Comparison of ENCODE assay signal across 22 cellular contexts in the genomic region with DNA sequence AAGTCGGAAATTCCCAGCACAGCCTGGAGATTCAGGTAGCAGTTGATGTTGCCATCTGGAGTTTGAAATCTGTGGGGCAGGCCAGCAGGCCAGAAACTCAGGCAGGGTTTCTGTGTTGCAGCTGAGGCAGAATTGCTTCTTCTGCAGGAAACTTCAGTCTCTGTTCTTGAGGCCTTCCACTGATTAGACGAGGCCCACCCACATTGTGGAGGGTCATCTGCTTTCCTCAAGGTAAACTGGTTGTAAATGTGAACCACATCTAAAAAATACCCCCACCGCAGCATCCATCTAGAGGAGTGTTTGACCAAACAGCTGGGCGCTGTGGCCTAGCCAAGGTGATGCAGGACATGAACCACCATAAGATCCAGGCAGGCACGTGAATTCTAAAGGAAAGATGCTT.
A peak's percentile ranks its signal among the peaks of the same experiment; 100 is the strongest.
DNase-seq lines count a peak whose midpoint lies in the region; ATAC-seq, FAIRE-seq and TF ChIP-seq lines count a peak whose summit lies in the region.
"Had no signal": no experiment of that assay in that cellular context is flagged by ENCODE, and none has a peak within 500 bp of the region (broad histone marks: within the 10 kb centered on the region; RNA-seq: fewer than 3 reads in every experiment).

No MANE protein-coding gene starts in this region.

- no peak overlapping the region for H3K4me2 ChIP-seq in K562 (ENCODE audit: insufficient read depth, low read length)
- H3K4me2 ChIP-seq: A549; BLaER1 treated with 17β-estradiol and CSF1 and Interleukin-3, amounts not matched to agents 10 nM and 100 nM had no signal

- CTCF ChIA-PET in K562 (lab: Yijun Ruan, JAX; ENCODE audit: low intra/inter-chr PET ratio), result no interaction called here

- no peaks in the 10 kb centered on the region for H3K27me3 Mint-ChIP-seq in activated T-cell treated with anti-CD3 and anti-CD28 coated beads, Interleukin-2, amount 50 U/mL, for 72 hours (ENCODE audit: low read depth)

- peaks cover 11% of the 10 kb centered on the region; the same call in 1 of the 2 replicates for H4K20me1 ChIP-seq in K562 (replicated peaks; ENCODE audit: control insufficient read depth, insufficient read depth, low read length)

- TF ChIP-seq RAD21 in K562 (CRISPR knock-in tag; conservative IDR thresholded peaks at IDR 0.05 in 1 of 2, IDR thresholded peaks at IDR 0.05 in 1 of 2), result no peak

- TF ChIP-seq POLR2A in K562 (conservative IDR thresholded peaks at IDR 0.05), result no peak
- TF ChIP-seq POLR2A in spleen (IDR thresholded peaks at IDR 0.05), result no peak

- H3K4me3 Mint-ChIP-seq in activated T-cell treated with anti-CD3 and anti-CD28 coated beads, Interleukin-2, amount 50 U/mL, for 72 hours, result no peak overlapping the region
- H3K4me3 Mint-ChIP-seq: B cell; CD4-positive, alpha-beta T cell; CD8-positive, alpha-beta T cell had no signal

- intact Hi-C loops in K562 (cut with micrococcal nuclease) (no loop called here), spleen (cut with DNase I; ENCODE audit: low total_unique reads) (no loop called here)

- no peak for ATAC-seq in K562
- no peak for ATAC-seq in activated T-cell treated with anti-CD3 and anti-CD28 coated beads, Interleukin-2, amount 50 U/mL, for 72 hours (replicated peaks in 1 of 2)
- ATAC-seq: CD8-positive, alpha-beta T cell had no signal

- no peaks in the 10 kb centered on the region for H3K4me1 Mint-ChIP-seq in activated T-cell treated with anti-CD3 and anti-CD28 coated beads, Interleukin-2, amount 50 U/mL, for 72 hours (ENCODE audit: low read depth)
- H3K4me1 Mint-ChIP-seq: B cell had no signal

- FAIRE-seq in K562 (lab: Jason Lieb, UNC), result no peak
- FAIRE-seq: A549, D721Med, G401.6, GM12891, GM19239 had no signal

- H3K4me1 ChIP-seq in K562 (replicated peaks in 1 of 2; ENCODE audit: control insufficient read depth in 2 of 2, insufficient read depth in 2 of 2, low read length in 2 of 2), result peaks cover 0 to 6% of the 10 kb centered on the region in 2 experiments; a peak in 1 of 5 replicates
- no peaks in the 10 kb centered on the region for H3K4me1 ChIP-seq in spleen
- H3K4me1 ChIP-seq: A549, Caco-2 had no signal

- H2AFZ ChIP-seq in K562 (ENCODE audit: low read depth, low read length), result no peak overlapping the region

- no peaks in the 10 kb centered on the region for H3K36me3 Mint-ChIP-seq in activated T-cell treated with anti-CD3 and anti-CD28 coated beads, Interleukin-2, amount 50 U/mL, for 72 hours (ENCODE audit: insufficient read depth in 2 of 2)
- H3K36me3 Mint-ChIP-seq: CD8-positive, alpha-beta T cell had no signal

- TF ChIP-seq CTCF in K562 (IDR thresholded peaks at IDR 0.05 in 2 of 3, conservative IDR thresholded peaks at IDR 0.05 in 1 of 3; ENCODE audit: insufficient read depth in 2 of 3, low read depth in 1 of 3, low read length in 3 of 3), result no peak
- TF ChIP-seq CTCF in spleen (IDR thresholded peaks at IDR 0.05 in 8 of 11, conservative IDR thresholded peaks at IDR 0.05 in 3 of 11), result no peak

- BruUV-seq in K562 (replicated peaks; lab: Mats Ljungman, UMichigan), result no TSS peak

- H3K9me3 ChIP-seq in K562 (replicated peaks; ENCODE audit: control insufficient read depth, insufficient read depth, low read depth, low read length) (no peaks in the 10 kb centered on the region), spleen (no peaks in the 10 kb centered on the region)
- H3K9me3 ChIP-seq: A549; BLaER1 treated with 17β-estradiol and CSF1 and Interleukin-3, amounts not matched to agents 10 nM and 100 nM; Caco-2 had no signal

- H3K36me3 ChIP-seq in K562 (ENCODE audit: control insufficient read depth, insufficient read depth, low read length), result no peaks in the 10 kb centered on the region
- no peaks in the 10 kb centered on the region for H3K36me3 ChIP-seq in spleen
- H3K36me3 ChIP-seq: BLaER1 treated with 17β-estradiol and CSF1 and Interleukin-3, amounts not matched to agents 10 nM and 100 nM had no signal

- POLR2A ChIA-PET in K562 (lab: Yijun Ruan, JAX), result interaction anchor here (0.5 to 1.0 kb wide), 3 partner anchors 75 to 600 kb away, joined by 3 to 4 read pairs (median 3); no protein-coding TSS in a partner anchor

- peak; percentile 17 for DNase-seq in DMS 273 (lab: John Stamatoyannopoulos, UW; ENCODE audit: unreplicated experiment)
- DNase-seq in DMS 273 treated with DMSO at 0.1 percent for 48 hours (lab: John Stamatoyannopoulos, UW), result no peak
- no peak for DNase-seq in K562 (ENCODE audit: extremely low read depth in 1 of 4, low spot score in 3 of 4)
- peak; percentile 40 for DNase-seq in spleen
- DNase-seq in activated T-cell treated with anti-CD3 and anti-CD28 coated beads, Interleukin-2, amount 50 U/mL, for 72 hours, result no peak
- DNase-seq in NCI-H1436 treated with DMSO at 0.1 percent for 48 hours (lab: John Stamatoyannopoulos, UW), result no peak
- DNase-seq: AML-193; Caco-2; Calu3; CD4-positive, alpha-beta T cell; CD8-positive, alpha-beta T cell; DMS79 treated with DMSO at 0.1 percent for 48 hours; GF-D8 had no signal

- H3K79me2 ChIP-seq in K562 (ENCODE audit: control insufficient read depth, insufficient read depth, low read length), result no peaks in the 10 kb centered on the region

- no peaks in the 10 kb centered on the region for H3K9me3 Mint-ChIP-seq in activated T-cell treated with anti-CD3 and anti-CD28 coated beads, Interleukin-2, amount 50 U/mL, for 72 hours
- H3K9me3 Mint-ChIP-seq: CD4-positive, alpha-beta T cell; CD8-positive, alpha-beta T cell had no signal

- H3K27me3 ChIP-seq in K562 (ENCODE audit: control insufficient read depth in 2 of 2, insufficient read depth in 2 of 2, low read length in 2 of 2), result peaks cover 42 to 84% of the 10 kb centered on the region in 2 experiments
- H3K27me3 ChIP-seq in spleen (replicated peaks in 1 of 7), result peaks cover 0 to 41% (median 11%) of the 10 kb centered on the region in 7 donors
- H3K27me3 ChIP-seq: BLaER1 treated with 17β-estradiol and CSF1 and Interleukin-3, amounts not matched to agents 10 nM and 100 nM had no signal

- H3K9ac ChIP-seq in K562 (ENCODE audit: insufficient read depth in 1 of 2, low read depth in 2 of 2, low read length in 2 of 2), result no peak overlapping the region
- H3K9ac ChIP-seq: BLaER1 treated with 17β-estradiol and CSF1 and Interleukin-3, amounts not matched to agents 10 nM and 100 nM had no signal

- H3K27ac ChIP-seq in K562 (ENCODE audit: extremely low read depth, low read depth, low read length) (no peak overlapping the region), spleen (no peak overlapping the region)
- H3K27ac ChIP-seq: 22Rv1; A549; BLaER1 treated with 17β-estradiol and CSF1 and Interleukin-3, amounts not matched to agents 10 nM and 100 nM; C4-2B had no signal

- no peak overlapping the region for H3K27ac Mint-ChIP-seq in activated T-cell treated with anti-CD3 and anti-CD28 coated beads, Interleukin-2, amount 50 U/mL, for 72 hours
- H3K27ac Mint-ChIP-seq: B cell; CD4-positive, alpha-beta T cell; CD8-positive, alpha-beta T cell had no signal

- no peaks in the 10 kb centered on the region for H3K9me1 ChIP-seq in K562 (ENCODE audit: control insufficient read depth, insufficient read depth, low read length)

- in situ Hi-C loops in K562 (cut with MboI), result no loop called here

- no peak for TF ChIP-seq EP300 in K562 (IDR thresholded peaks at IDR 0.05; ENCODE audit: low read length)

- no peak overlapping the region for H3K4me3 ChIP-seq in K562
- H3K4me3 ChIP-seq in spleen, result no peak overlapping the region
- H3K4me3 ChIP-seq: A549; BLaER1 treated with 17β-estradiol and CSF1 and Interleukin-3, amounts not matched to agents 10 nM and 100 nM had no signal

- 3% methylated on average over 5 of the region's 5 CpGs for WGBS in K562 (ENCODE audit: insufficient coverage, low coverage, missing lambda C conversion rate)
- WGBS in spleen, 5 donors, result 87 to 95% (median 91%) methylated on average over 5 of the region's 5 CpGs

TF ChIP-seq in K562, 482 proteins besides CTCF, POLR2A, EP300 and RAD21 (continues in another document):
- 0 out of 2 replicates have a peak, but pooled peaks have one; percentile 26 for TF ChIP-seq FOXM1 (IDR thresholded peaks at IDR 0.05; ENCODE audit: low read depth)
- no peak for TF ChIP-seq FOXM1 (CRISPR knock-in tag; IDR thresholded peaks at IDR 0.05; ENCODE audit: low read depth)
- TF ChIP-seq RBM25 (IDR thresholded peaks at IDR 0.05; ENCODE audit: low read depth, low read length, severe bottlenecking), result peak; percentile 69
- peak; percentile 99 for TF ChIP-seq ZNF134 (CRISPR knock-in tag; conservative IDR thresholded peaks at IDR 0.05)

Comparison
In these comparisons a context has a peak if more than half of its experiments do, and no peak if none do; other contexts are left out.
1. DNase-seq: peak in DMS 273 (single experiment) and spleen (single experiment); none in DMS 273 treated with DMSO at 0.1 percent for 48 hours (single experiment), K562 (0 of 4), activated T-cell treated with anti-CD3 and anti-CD28 coated beads, Interleukin-2, amount 50 U/mL, for 72 hours (0 of 2) and NCI-H1436 treated with DMSO at 0.1 percent for 48 hours (single experiment).